ENCODE assay signal across 14 cellular contexts in the genomic region with DNA sequence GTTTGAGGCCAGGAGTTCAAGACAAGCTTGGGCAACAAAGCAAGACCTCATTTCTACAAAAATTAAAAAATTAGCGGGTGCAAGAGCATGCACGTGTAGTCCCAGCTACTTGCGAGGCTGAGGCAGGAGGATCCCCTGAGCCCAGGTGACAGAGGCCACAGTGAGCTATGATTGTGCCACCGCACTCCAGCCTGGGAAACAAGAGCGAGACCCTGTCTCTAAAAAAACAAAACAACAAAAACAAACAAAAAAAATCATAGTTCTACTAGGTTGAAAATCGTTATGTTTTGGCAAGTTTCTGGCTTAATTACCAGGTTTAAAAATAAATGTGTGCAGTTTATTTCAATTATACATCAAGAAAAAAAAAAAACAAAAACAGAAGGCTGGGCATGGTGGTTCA. TPM values are rescaled to one million over a fixed set of nuclear protein-coding genes. Genes with fewer than 3 reads are reported as not detected.
DNase-seq lines count a peak whose midpoint lies in the region; ATAC-seq and TF ChIP-seq lines count a peak whose summit lies in the region.
"Had no signal": no experiment of that assay in that cellular context is flagged by ENCODE, and none has a peak within 500 bp of the region (broad histone marks: within the 10 kb centered on the region; RNA-seq: fewer than 3 reads in every experiment).

No MANE protein-coding gene starts in this region.

- H3K18ac ChIP-seq in H9 (ENCODE audit: insufficient read length, low read depth, low read length) = no peak overlapping the region

- peaks cover 37 to 61% (median 58%) of the 10 kb centered on the region in 11 experiments for H3K36me3 ChIP-seq in BLaER1 treated with 17β-estradiol and CSF1 and Interleukin-3, amounts not matched to agents 10 nM and 100 nM
- H3K36me3 ChIP-seq in brain microvascular endothelial cell (replicated peaks) = peaks cover 16% of the 10 kb centered on the region

- peaks cover 15% of the 10 kb centered on the region for H3K23me2 ChIP-seq in H9 (ENCODE audit: insufficient read length, low read depth, low read length, poor library complexity, severe bottlenecking)

- H3K9me3 ChIP-seq in BLaER1 treated with 17β-estradiol and CSF1 and Interleukin-3, amounts not matched to agents 10 nM and 100 nM (replicated peaks in 1 of 11) = no peaks in the 10 kb centered on the region
- H3K9me3 ChIP-seq in H9 (ENCODE audit: control insufficient read depth, low read depth, low read length) = no peaks in the 10 kb centered on the region
- H3K9me3 ChIP-seq: mucosa of descending colon, thoracic aorta had no signal

- H4K8ac ChIP-seq in H9 (replicated peaks; ENCODE audit: insufficient read length, low read depth, low read length) = no peak overlapping the region

- H3K27ac ChIP-seq in BLaER1 treated with 17β-estradiol and CSF1 and Interleukin-3, amounts not matched to agents 10 nM and 100 nM = peak overlapping the region in 2 of 11 experiments; percentile 99 to 100; a peak in 2 of 22 replicates
- H3K27ac ChIP-seq in H9 (ENCODE audit: insufficient read length, low read depth, low read length) (no peak overlapping the region), brain microvascular endothelial cell (no peak overlapping the region)
- H3K27ac ChIP-seq: thoracic aorta had no signal

- H3K4me1 Mint-ChIP-seq in H9 (peaks cover 26 to 33% of the 10 kb centered on the region in 2 experiments), naive B cell (peaks cover 50 to 71% (median 59%) of the 10 kb centered on the region in 3 donors)
- peaks cover 54% of the 10 kb centered on the region for H3K4me1 Mint-ChIP-seq in activated T-helper 17 cell treated with anti-CD3 and anti-CD28 coated beads, Interleukin-2, amount 50 U/mL, for 72 hours

- H4K20me1 ChIP-seq in BLaER1 treated with 17β-estradiol and CSF1 and Interleukin-3, amounts not matched to agents 10 nM and 100 nM = peaks cover 66 to 72% (median 70%) of the 10 kb centered on the region in 11 experiments
- no peaks in the 10 kb centered on the region for H4K20me1 ChIP-seq in H9 (ENCODE audit: control insufficient read depth, insufficient read depth, insufficient read length)

- H3K4me2 ChIP-seq in BLaER1 treated with 17β-estradiol and CSF1 and Interleukin-3, amounts not matched to agents 10 nM and 100 nM = peak overlapping the region; percentile 81 to 97 (median 90)
- H3K4me2 ChIP-seq in H9 (ENCODE audit: insufficient read depth, insufficient read length, low read length) = no peak overlapping the region

- H2BK15ac ChIP-seq in H9 (ENCODE audit: low read depth, low read length) = no peak overlapping the region

- no peak overlapping the region for H3K56ac ChIP-seq in H9 (ENCODE audit: insufficient read length, low read depth, low read length)

- no peaks in the 10 kb centered on the region for H3K27me3 ChIP-seq in BLaER1 treated with 17β-estradiol and CSF1 and Interleukin-3, amounts not matched to agents 10 nM and 100 nM
- H3K27me3 ChIP-seq in H9 (ENCODE audit: insufficient read depth, low read length) (no peaks in the 10 kb centered on the region), brain microvascular endothelial cell (replicated peaks) (no peaks in the 10 kb centered on the region)

- no peak overlapping the region for H3K4ac ChIP-seq in H9 (ENCODE audit: low read depth, low read length)

- no peak overlapping the region for H2AFZ ChIP-seq in H9 (ENCODE audit: low read length)

- peaks cover 7% of the 10 kb centered on the region for H3K79me1 ChIP-seq in H9 (ENCODE audit: insufficient read depth, low read depth, low read length, poor library complexity, severe bottlenecking)

- no peak for TF ChIP-seq CTCF in H9 (conservative IDR thresholded peaks at IDR 0.05)
- no peak for TF ChIP-seq CTCF in brain microvascular endothelial cell (IDR thresholded peaks at IDR 0.05; ENCODE audit: low read depth, low read length, missing control alignments)

- WGBS in H9 (ENCODE audit: extremely low coverage, insufficient read length, low lambda C conversion rate) = no CpG with 5 or more reads among the region's 6 CpGs

- no peak overlapping the region for H2BK12ac ChIP-seq in H9 (ENCODE audit: insufficient read length, low read depth, low read length)

- H3K23ac ChIP-seq in H9 (ENCODE audit: insufficient read length, low read depth, low read length) = no peak overlapping the region

- peak overlapping the region in 7 of 11 experiments; percentile 90 to 99 (median 97); a peak in 8 of 22 replicates for H3K9ac ChIP-seq in BLaER1 treated with 17β-estradiol and CSF1 and Interleukin-3, amounts not matched to agents 10 nM and 100 nM
- no peak overlapping the region for H3K9ac ChIP-seq in H9 (ENCODE audit: extremely low read depth, insufficient read length, low read length)

- peak overlapping the region; percentile 64 to 80 for H3K4me3 Mint-ChIP-seq in H9
- H3K4me3 Mint-ChIP-seq in activated T-helper 17 cell treated with anti-CD3 and anti-CD28 coated beads, Interleukin-2, amount 50 U/mL, for 72 hours = peak overlapping the region; percentile 96
- H3K4me3 Mint-ChIP-seq in naive B cell = peak overlapping the region in 5 of 8 donors; percentile 28 to 95 (median 42)
- H3K4me3 Mint-ChIP-seq: dendritic cell treated with granulocyte-macrophage colony-stimulating factor and Interleukin-4, amounts not matched to agents 40 ng/mL and 50 ng/mL, for 4 days had no signal

- ATAC-seq in activated T-helper 17 cell treated with anti-CD3 and anti-CD28 coated beads, Interleukin-2, amount 50 U/mL, for 72 hours (replicated peaks) = no peak
- ATAC-seq in naive B cell (ENCODE audit: low read depth in 2 of 2) = no peak
- ATAC-seq in HG03095 (IDR thresholded peaks at IDR 0.05; ENCODE audit: unreplicated experiment) = no peak
- ATAC-seq: mucosa of descending colon, right cardiac atrium had no signal

- no peak overlapping the region for H3K14ac ChIP-seq in H9 (ENCODE audit: insufficient read depth, low read length)

- no peak overlapping the region for H2AK5ac ChIP-seq in H9 (ENCODE audit: insufficient read length, low read length)

- in situ Hi-C loops in brain microvascular endothelial cell (cut with HindIII; ENCODE audit: low pct_ligation_motif_present, low sequenced_read_pairs) = no loop called here

- H3K27ac Mint-ChIP-seq in H9 (peak overlapping the region in 2 of 3 experiments; percentile 29 to 33; a peak in 1 of 7 replicates), naive B cell (peak overlapping the region in 4 of 6 donors; percentile 20 to 87 (median 52))
- peak overlapping the region; percentile 92 for H3K27ac Mint-ChIP-seq in activated T-helper 17 cell treated with anti-CD3 and anti-CD28 coated beads, Interleukin-2, amount 50 U/mL, for 72 hours

- no peak overlapping the region for H4K5ac ChIP-seq in H9 (ENCODE audit: insufficient read length, low read depth, low read length)

- H3K79me2 ChIP-seq in H9 (ENCODE audit: insufficient read depth, low read length) = peaks cover 46% of the 10 kb centered on the region

- no peak overlapping the region for H4K91ac ChIP-seq in H9 (ENCODE audit: insufficient read length, low read depth, low read length)

- no peak overlapping the region for H2BK120ac ChIP-seq in H9 (ENCODE audit: low read depth, low read length, poor library complexity, severe bottlenecking)

- no peak overlapping the region for H2BK20ac ChIP-seq in H9 (ENCODE audit: low read depth, low read length, poor library complexity, severe bottlenecking)

- no peak overlapping the region for H2BK5ac ChIP-seq in H9 (ENCODE audit: insufficient read length, low read length)

- H3T11ph ChIP-seq in H9 (ENCODE audit: low read length) = no peak overlapping the region

- H3K36me3 Mint-ChIP-seq in H9 (ENCODE audit: insufficient read depth in 1 of 3, low read depth in 3 of 3) (peaks cover 43 to 63% (median 52%) of the 10 kb centered on the region in 3 experiments), naive B cell (peaks cover 1 to 13% of the 10 kb centered on the region in 2 donors)
- peaks cover 78% of the 10 kb centered on the region for H3K36me3 Mint-ChIP-seq in activated T-helper 17 cell treated with anti-CD3 and anti-CD28 coated beads, Interleukin-2, amount 50 U/mL, for 72 hours (ENCODE audit: low read depth)

- H3K4me3 ChIP-seq in BLaER1 treated with 17β-estradiol and CSF1 and Interleukin-3, amounts not matched to agents 10 nM and 100 nM = peak overlapping the region in 6 of 10 experiments; percentile 8 to 99 (median 94); a peak in 8 of 20 replicates
- H3K4me3 ChIP-seq in brain microvascular endothelial cell (ENCODE audit: low read depth, low read length) = no peak overlapping the region
- H3K4me3 ChIP-seq: mucosa of descending colon had no signal

- H3K27me3 Mint-ChIP-seq in H9 (ENCODE audit: low read depth) (no peaks in the 10 kb centered on the region; the same call in 1 of the 2 replicates), naive B cell (no peaks in the 10 kb centered on the region)
- H3K27me3 Mint-ChIP-seq in activated T-helper 17 cell treated with anti-CD3 and anti-CD28 coated beads, Interleukin-2, amount 50 U/mL, for 72 hours = no peaks in the 10 kb centered on the region
- H3K27me3 Mint-ChIP-seq: dendritic cell treated with granulocyte-macrophage colony-stimulating factor and Interleukin-4, amounts not matched to agents 40 ng/mL and 50 ng/mL, for 4 days had no signal

- H3K9me3 Mint-ChIP-seq in H9 (no peaks in the 10 kb centered on the region), naive B cell (no peaks in the 10 kb centered on the region)
- peaks cover 3% of the 10 kb centered on the region for H3K9me3 Mint-ChIP-seq in activated T-helper 17 cell treated with anti-CD3 and anti-CD28 coated beads, Interleukin-2, amount 50 U/mL, for 72 hours
- H3K9me3 Mint-ChIP-seq: dendritic cell treated with granulocyte-macrophage colony-stimulating factor and Interleukin-4, amounts not matched to agents 40 ng/mL and 50 ng/mL, for 4 days had no signal

- peaks cover 43 to 72% (median 53%) of the 10 kb centered on the region in 10 experiments for H3K4me1 ChIP-seq in BLaER1 treated with 17β-estradiol and CSF1 and Interleukin-3, amounts not matched to agents 10 nM and 100 nM
- peaks cover 3% of the 10 kb centered on the region; the same call in 1 of the 2 replicates for H3K4me1 ChIP-seq in H9 (ENCODE audit: insufficient read depth, low read length)

- no peak for DNase-seq in H9
- no peak for DNase-seq in naive B cell
- DNase-seq in brain microvascular endothelial cell = no peak
- no peak for DNase-seq in GM19238 (ENCODE audit: insufficient read length, low spot score)
- DNase-seq in stimulated activated CD4-positive, alpha-beta T cell treated with anti-CD3 and anti-CD28 coated beads, Interleukin-2, amount 100 ng/mL, for 48 hours = no peak
- DNase-seq: mucosa of descending colon, MV-4-11, NCI-H446 treated with DMSO at 0.1 percent for 48 hours, right cardiac atrium had no signal

RNA-seq across cellular contexts. Expression of gene EIF2S2, which starts 2.6 kb away (rescaled TPM):
- total RNA-seq in H9 (2021) = 188 and 189 TPM in 2 replicates
- total RNA-seq in activated T-helper 17 cell treated with anti-CD3 and anti-CD28 coated beads, Interleukin-2, amount 50 U/mL, for 72 hours = 100 to 1,000 TPM in 1 of 2 donors, 10 to 100 TPM in 1; 64.0 to 107 TPM
- 10 to 100 TPM; 17.5 to 24.6 (median 18.4) TPM for polyA plus RNA-seq in naive B cell (ENCODE audit: low read depth in 6 of 6)

Comparison
In these comparisons a context has a peak if more than half of its experiments do, and no peak if none do; other contexts are left out.
1. H3K27ac Mint-ChIP-seq: peak in every context shown above with its lines; median percentile 92 in activated T-helper 17 cell treated with anti-CD3 and anti-CD28 coated beads, Interleukin-2, amount 50 U/mL, for 72 hours; 52 in naive B cell; 31 in H9.
2. H3K4me3 Mint-ChIP-seq: peak in every context shown above with its lines; median percentile 96 in activated T-helper 17 cell treated with anti-CD3 and anti-CD28 coated beads, Interleukin-2, amount 50 U/mL, for 72 hours; 72 in H9; 42 in naive B cell.